In genomic region chr2:5560981-5561380, GRCh38 we compare ENCODE assay signal across 17 cellular contexts.
DNase-seq lines count a peak whose midpoint lies in the region; ATAC-seq and TF ChIP-seq lines count a peak whose summit lies in the region.
"Had no signal": no experiment of that assay in that cellular context is flagged by ENCODE, and none has a peak within 500 bp of the region (broad histone marks: within the 10 kb centered on the region; RNA-seq: fewer than 3 reads in every experiment).

No MANE protein-coding gene starts in this region.

- H3K27ac Mint-ChIP-seq in activated T-helper 17 cell treated with anti-CD3 and anti-CD28 coated beads, Interleukin-2, amount 50 U/mL, for 72 hours: no peak overlapping the region
- H3K27ac Mint-ChIP-seq: immature natural killer cell had no signal

- no peaks in the 10 kb centered on the region for H3K36me3 ChIP-seq in aorta (ENCODE audit: control insufficient read depth in 1 of 2, insufficient read depth in 2 of 2, low read length in 1 of 2)
- H3K36me3 ChIP-seq: cardiac muscle cell, pancreas had no signal

- no peaks in the 10 kb centered on the region for H3K36me3 Mint-ChIP-seq in activated T-helper 17 cell treated with anti-CD3 and anti-CD28 coated beads, Interleukin-2, amount 50 U/mL, for 72 hours (ENCODE audit: low read depth)
- H3K36me3 Mint-ChIP-seq: immature natural killer cell had no signal

- ATAC-seq in Right ventricle myocardium superior (ENCODE audit: poor library complexity): no peak
- ATAC-seq in aorta (ENCODE audit: low FRiP score): peak; percentile 65
- no peak for ATAC-seq in activated T-helper 17 cell treated with anti-CD3 and anti-CD28 coated beads, Interleukin-2, amount 50 U/mL, for 72 hours (replicated peaks)
- no peak for ATAC-seq in HG02588 (IDR thresholded peaks at IDR 0.05; ENCODE audit: unreplicated experiment)
- ATAC-seq: pancreas had no signal

- no peaks in the 10 kb centered on the region for H3K9me3 ChIP-seq in aorta (ENCODE audit: control insufficient read depth, low read length)
- H3K9me3 ChIP-seq: pancreas had no signal

- no peak overlapping the region for H3K4me3 Mint-ChIP-seq in activated T-helper 17 cell treated with anti-CD3 and anti-CD28 coated beads, Interleukin-2, amount 50 U/mL, for 72 hours
- H3K4me3 Mint-ChIP-seq: immature natural killer cell had no signal

- H3K9me3 Mint-ChIP-seq in activated T-helper 17 cell treated with anti-CD3 and anti-CD28 coated beads, Interleukin-2, amount 50 U/mL, for 72 hours: peaks cover 5% of the 10 kb centered on the region

- DNase-seq in Right ventricle myocardium superior (peak; percentile 44), cardiac septum (ENCODE audit: low spot score) (no peak), astrocyte of the spinal cord (ENCODE audit: low read depth, low spot score) (peak; percentile 93), mucosa of gallbladder (ENCODE audit: low spot score) (peak; percentile 47), aorta (peak in 1 of 2 donors; percentile 53), SK-N-DZ (ENCODE audit: low spot score) (no peak)
- DNase-seq: activated CD8-positive, alpha-beta memory T cell treated with anti-CD3 and anti-CD28 coated beads for 24 hours; activated gamma-delta T cell; immature natural killer cell; NCI-H1436 treated with DMSO at 0.1 percent for 48 hours; NCI-H446 treated with DMSO at 0.1 percent for 48 hours; pancreas had no signal

- no peak overlapping the region for H3K27ac ChIP-seq in aorta (ENCODE audit: low read depth in 1 of 2, low read length in 2 of 2)
- H3K27ac ChIP-seq: cardiac muscle cell, KMS-11, pancreas, VCaP had no signal

- no peak for TF ChIP-seq CTCF in astrocyte of the spinal cord (IDR thresholded peaks at IDR 0.05; ENCODE audit: low read depth, low read length)

- H3K4me1 ChIP-seq in aorta (ENCODE audit: control insufficient read depth in 1 of 2, insufficient read depth in 2 of 2, low read length in 2 of 2): no peaks in the 10 kb centered on the region
- H3K4me1 ChIP-seq: pancreas had no signal

- in situ Hi-C loops in astrocyte of the spinal cord (cut with HindIII; ENCODE audit: low sequenced_read_pairs): no loop called here

- 0 to 7% methylated on average over 8 of the region's 8 CpGs for WGBS in aorta, 2 donors

- intact Hi-C loops in Right ventricle myocardium superior (cut with DNase I) (no loop called here), cardiac septum (cut with DNase I) (no loop called here), aorta (cut with DNase I) (no loop called here)

- H3K4me3 ChIP-seq in astrocyte of the spinal cord (ENCODE audit: low read depth, low read length) (no peak overlapping the region), aorta (ENCODE audit: low read length in 2 of 2) (no peak overlapping the region)
- H3K4me3 ChIP-seq: cardiac muscle cell, pancreas had no signal

- H3K27me3 Mint-ChIP-seq in activated T-helper 17 cell treated with anti-CD3 and anti-CD28 coated beads, Interleukin-2, amount 50 U/mL, for 72 hours: peaks cover 4% of the 10 kb centered on the region

- no peaks in the 10 kb centered on the region for H3K27me3 ChIP-seq in aorta (ENCODE audit: control insufficient read depth in 1 of 2, insufficient read depth in 2 of 2, low read length in 1 of 2)
- H3K27me3 ChIP-seq: cardiac muscle cell, pancreas had no signal

- no peaks in the 10 kb centered on the region for H3K4me1 Mint-ChIP-seq in activated T-helper 17 cell treated with anti-CD3 and anti-CD28 coated beads, Interleukin-2, amount 50 U/mL, for 72 hours
- H3K4me1 Mint-ChIP-seq: immature natural killer cell had no signal

Comparison
In these comparisons a context has a peak if more than half of its experiments do, and no peak if none do; other contexts are left out.
1. DNase-seq: peak in Right ventricle myocardium superior (single experiment), astrocyte of the spinal cord (single experiment) and mucosa of gallbladder (single experiment); none in cardiac septum (single experiment) and SK-N-DZ (single experiment).